In the genomic region with DNA sequence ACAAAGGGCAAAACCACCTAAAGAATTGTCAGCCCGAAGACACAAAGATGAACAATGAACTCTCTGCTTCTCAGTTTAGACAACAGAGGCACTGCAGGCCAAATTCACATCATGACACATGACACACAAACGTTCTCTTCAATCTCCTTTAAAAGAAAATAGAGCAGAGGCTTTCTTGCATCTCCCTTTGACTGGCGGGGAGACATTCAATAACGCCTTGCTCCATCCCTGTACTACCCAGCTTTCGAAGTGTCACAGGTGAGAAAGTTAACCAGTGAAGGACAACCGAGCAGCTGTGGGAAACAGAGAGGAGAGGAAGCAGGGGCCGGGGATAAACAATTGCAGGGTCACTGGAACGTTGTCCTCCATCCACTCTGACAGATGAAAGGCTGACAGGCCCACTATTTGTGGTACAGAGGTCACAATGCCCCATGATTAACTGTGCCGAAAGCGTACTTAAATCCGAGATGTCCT, we compare ENCODE assay signal across 1 cellular context.
TF ChIP-seq lines count a peak whose summit lies in the region.

No MANE protein-coding gene starts in this region.

TF ChIP-seq in HepG2, 621 proteins besides CTCF, POLR2A, EP300 and RAD21 (continued from another document and continues in another):
- TF ChIP-seq ZNF780A (CRISPR knock-in tag; IDR thresholded peaks at IDR 0.05): no peak
- no peak for TF ChIP-seq TBP (CRISPR knock-in tag; IDR thresholded peaks at IDR 0.05)
- no peak for TF ChIP-seq ZBTB4 (CRISPR knock-in tag; IDR thresholded peaks at IDR 0.05; ENCODE audit: borderline replicate concordance)
- TF ChIP-seq ZNF784 (CRISPR knock-in tag; IDR thresholded peaks at IDR 0.05; ENCODE audit: borderline replicate concordance): no peak
- TF ChIP-seq, protein P1, sequence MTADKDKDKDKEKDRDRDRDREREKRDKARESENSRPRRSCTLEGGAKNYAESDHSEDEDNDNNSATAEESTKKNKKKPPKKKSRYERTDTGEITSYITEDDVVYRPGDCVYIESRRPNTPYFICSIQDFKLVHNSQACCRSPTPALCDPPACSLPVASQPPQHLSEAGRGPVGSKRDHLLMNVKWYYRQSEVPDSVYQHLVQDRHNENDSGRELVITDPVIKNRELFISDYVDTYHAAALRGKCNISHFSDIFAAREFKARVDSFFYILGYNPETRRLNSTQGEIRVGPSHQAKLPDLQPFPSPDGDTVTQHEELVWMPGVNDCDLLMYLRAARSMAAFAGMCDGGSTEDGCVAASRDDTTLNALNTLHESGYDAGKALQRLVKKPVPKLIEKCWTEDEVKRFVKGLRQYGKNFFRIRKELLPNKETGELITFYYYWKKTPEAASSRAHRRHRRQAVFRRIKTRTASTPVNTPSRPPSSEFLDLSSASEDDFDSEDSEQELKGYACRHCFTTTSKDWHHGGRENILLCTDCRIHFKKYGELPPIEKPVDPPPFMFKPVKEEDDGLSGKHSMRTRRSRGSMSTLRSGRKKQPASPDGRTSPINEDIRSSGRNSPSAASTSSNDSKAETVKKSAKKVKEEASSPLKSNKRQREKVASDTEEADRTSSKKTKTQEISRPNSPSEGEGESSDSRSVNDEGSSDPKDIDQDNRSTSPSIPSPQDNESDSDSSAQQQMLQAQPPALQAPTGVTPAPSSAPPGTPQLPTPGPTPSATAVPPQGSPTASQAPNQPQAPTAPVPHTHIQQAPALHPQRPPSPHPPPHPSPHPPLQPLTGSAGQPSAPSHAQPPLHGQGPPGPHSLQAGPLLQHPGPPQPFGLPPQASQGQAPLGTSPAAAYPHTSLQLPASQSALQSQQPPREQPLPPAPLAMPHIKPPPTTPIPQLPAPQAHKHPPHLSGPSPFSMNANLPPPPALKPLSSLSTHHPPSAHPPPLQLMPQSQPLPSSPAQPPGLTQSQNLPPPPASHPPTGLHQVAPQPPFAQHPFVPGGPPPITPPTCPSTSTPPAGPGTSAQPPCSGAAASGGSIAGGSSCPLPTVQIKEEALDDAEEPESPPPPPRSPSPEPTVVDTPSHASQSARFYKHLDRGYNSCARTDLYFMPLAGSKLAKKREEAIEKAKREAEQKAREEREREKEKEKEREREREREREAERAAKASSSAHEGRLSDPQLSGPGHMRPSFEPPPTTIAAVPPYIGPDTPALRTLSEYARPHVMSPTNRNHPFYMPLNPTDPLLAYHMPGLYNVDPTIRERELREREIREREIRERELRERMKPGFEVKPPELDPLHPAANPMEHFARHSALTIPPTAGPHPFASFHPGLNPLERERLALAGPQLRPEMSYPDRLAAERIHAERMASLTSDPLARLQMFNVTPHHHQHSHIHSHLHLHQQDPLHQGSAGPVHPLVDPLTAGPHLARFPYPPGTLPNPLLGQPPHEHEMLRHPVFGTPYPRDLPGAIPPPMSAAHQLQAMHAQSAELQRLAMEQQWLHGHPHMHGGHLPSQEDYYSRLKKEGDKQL (CRISPR knock-in tag; IDR thresholded peaks at IDR 0.05; ENCODE audit: low read depth): no peak
- no peak for TF ChIP-seq DRAP1 (CRISPR knock-in tag; IDR thresholded peaks at IDR 0.05)
- TF ChIP-seq TP53 (CRISPR knock-in tag; conservative IDR thresholded peaks at IDR 0.05): no peak; the same call in 1 of the 2 replicates
- 0 out of 2 replicates have a peak, but pooled peaks have one; percentile 22 for TF ChIP-seq PHF8 (CRISPR knock-in tag; IDR thresholded peaks at IDR 0.05)
- TF ChIP-seq, protein P2, sequence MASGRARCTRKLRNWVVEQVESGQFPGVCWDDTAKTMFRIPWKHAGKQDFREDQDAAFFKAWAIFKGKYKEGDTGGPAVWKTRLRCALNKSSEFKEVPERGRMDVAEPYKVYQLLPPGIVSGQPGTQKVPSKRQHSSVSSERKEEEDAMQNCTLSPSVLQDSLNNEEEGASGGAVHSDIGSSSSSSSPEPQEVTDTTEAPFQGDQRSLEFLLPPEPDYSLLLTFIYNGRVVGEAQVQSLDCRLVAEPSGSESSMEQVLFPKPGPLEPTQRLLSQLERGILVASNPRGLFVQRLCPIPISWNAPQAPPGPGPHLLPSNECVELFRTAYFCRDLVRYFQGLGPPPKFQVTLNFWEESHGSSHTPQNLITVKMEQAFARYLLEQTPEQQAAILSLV (CRISPR knock-in tag; IDR thresholded peaks at IDR 0.05; ENCODE audit: borderline replicate concordance): no peak
- 0 out of 2 replicates have a peak, but pooled peaks have one; percentile 22 for TF ChIP-seq KDM4B (CRISPR knock-in tag; IDR thresholded peaks at IDR 0.05)
- no peak; the same call in 2 of the 3 replicates for TF ChIP-seq MXI1 (IDR thresholded peaks at IDR 0.05; ENCODE audit: borderline replicate concordance, low read depth, low read length)
- TF ChIP-seq, protein P3, sequence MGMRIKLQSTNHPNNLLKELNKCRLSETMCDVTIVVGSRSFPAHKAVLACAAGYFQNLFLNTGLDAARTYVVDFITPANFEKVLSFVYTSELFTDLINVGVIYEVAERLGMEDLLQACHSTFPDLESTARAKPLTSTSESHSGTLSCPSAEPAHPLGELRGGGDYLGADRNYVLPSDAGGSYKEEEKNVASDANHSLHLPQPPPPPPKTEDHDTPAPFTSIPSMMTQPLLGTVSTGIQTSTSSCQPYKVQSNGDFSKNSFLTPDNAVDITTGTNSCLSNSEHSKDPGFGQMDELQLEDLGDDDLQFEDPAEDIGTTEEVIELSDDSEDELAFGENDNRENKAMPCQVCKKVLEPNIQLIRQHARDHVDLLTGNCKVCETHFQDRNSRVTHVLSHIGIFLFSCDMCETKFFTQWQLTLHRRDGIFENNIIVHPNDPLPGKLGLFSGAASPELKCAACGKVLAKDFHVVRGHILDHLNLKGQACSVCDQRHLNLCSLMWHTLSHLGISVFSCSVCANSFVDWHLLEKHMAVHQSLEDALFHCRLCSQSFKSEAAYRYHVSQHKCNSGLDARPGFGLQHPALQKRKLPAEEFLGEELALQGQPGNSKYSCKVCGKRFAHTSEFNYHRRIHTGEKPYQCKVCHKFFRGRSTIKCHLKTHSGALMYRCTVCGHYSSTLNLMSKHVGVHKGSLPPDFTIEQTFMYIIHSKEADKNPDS (CRISPR knock-in tag; IDR thresholded peaks at IDR 0.05): no peak
- peak; percentile 90 for TF ChIP-seq FOXO1 (CRISPR knock-in tag; IDR thresholded peaks at IDR 0.05)
- peak; percentile 72; the same call in 1 of the 2 replicates for TF ChIP-seq HHEX (CRISPR knock-in tag; IDR thresholded peaks at IDR 0.05)
- TF ChIP-seq, protein P4, sequence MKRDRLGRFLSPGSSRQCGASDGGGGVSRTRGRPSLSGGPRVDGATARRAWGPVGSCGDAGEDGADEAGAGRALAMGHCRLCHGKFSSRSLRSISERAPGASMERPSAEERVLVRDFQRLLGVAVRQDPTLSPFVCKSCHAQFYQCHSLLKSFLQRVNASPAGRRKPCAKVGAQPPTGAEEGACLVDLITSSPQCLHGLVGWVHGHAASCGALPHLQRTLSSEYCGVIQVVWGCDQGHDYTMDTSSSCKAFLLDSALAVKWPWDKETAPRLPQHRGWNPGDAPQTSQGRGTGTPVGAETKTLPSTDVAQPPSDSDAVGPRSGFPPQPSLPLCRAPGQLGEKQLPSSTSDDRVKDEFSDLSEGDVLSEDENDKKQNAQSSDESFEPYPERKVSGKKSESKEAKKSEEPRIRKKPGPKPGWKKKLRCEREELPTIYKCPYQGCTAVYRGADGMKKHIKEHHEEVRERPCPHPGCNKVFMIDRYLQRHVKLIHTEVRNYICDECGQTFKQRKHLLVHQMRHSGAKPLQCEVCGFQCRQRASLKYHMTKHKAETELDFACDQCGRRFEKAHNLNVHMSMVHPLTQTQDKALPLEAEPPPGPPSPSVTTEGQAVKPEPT (CRISPR knock-in tag; IDR thresholded peaks at IDR 0.05; ENCODE audit: low read depth): no peak
- 0 out of 2 replicates have a peak, but pooled peaks have one; percentile 34 for TF ChIP-seq KAT8 (CRISPR knock-in tag; IDR thresholded peaks at IDR 0.05)
- no peak for TF ChIP-seq PAX8 (CRISPR knock-in tag; IDR thresholded peaks at IDR 0.05; ENCODE audit: borderline replicate concordance)
- TF ChIP-seq U2AF2 (IDR thresholded peaks at IDR 0.05; ENCODE audit: low read depth, low read length): no peak
- TF ChIP-seq, protein P5, sequence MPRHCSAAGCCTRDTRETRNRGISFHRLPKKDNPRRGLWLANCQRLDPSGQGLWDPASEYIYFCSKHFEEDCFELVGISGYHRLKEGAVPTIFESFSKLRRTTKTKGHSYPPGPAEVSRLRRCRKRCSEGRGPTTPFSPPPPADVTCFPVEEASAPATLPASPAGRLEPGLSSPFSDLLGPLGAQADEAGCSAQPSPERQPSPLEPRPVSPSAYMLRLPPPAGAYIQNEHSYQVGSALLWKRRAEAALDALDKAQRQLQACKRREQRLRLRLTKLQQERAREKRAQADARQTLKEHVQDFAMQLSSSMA (CRISPR knock-in tag; IDR thresholded peaks at IDR 0.05): 0 out of 2 replicates have a peak, but pooled peaks have one; percentile 37
- TF ChIP-seq, protein P6, sequence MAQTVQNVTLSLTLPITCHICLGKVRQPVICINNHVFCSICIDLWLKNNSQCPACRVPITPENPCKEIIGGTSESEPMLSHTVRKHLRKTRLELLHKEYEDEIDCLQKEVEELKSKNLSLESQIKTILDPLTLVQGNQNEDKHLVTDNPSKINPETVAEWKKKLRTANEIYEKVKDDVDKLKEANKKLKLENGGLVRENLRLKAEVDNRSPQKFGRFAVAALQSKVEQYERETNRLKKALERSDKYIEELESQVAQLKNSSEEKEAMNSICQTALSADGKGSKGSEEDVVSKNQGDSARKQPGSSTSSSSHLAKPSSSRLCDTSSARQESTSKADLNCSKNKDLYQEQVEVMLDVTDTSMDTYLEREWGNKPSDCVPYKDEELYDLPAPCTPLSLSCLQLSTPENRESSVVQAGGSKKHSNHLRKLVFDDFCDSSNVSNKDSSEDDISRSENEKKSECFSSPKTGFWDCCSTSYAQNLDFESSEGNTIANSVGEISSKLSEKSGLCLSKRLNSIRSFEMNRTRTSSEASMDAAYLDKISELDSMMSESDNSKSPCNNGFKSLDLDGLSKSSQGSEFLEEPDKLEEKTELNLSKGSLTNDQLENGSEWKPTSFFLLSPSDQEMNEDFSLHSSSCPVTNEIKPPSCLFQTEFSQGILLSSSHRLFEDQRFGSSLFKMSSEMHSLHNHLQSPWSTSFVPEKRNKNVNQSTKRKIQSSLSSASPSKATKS (CRISPR knock-in tag; IDR thresholded peaks at IDR 0.05): 0 out of 2 replicates have a peak, but pooled peaks have one; percentile 22
- no peak for TF ChIP-seq ZNF619 (CRISPR knock-in tag; IDR thresholded peaks at IDR 0.05)
- no peak for TF ChIP-seq CEBPB (IDR thresholded peaks at IDR 0.05; ENCODE audit: borderline replicate concordance, low read depth, low read length)
- TF ChIP-seq ZNF83 (CRISPR knock-in tag; IDR thresholded peaks at IDR 0.05; ENCODE audit: borderline replicate concordance): no peak
- TF ChIP-seq, protein P7, sequence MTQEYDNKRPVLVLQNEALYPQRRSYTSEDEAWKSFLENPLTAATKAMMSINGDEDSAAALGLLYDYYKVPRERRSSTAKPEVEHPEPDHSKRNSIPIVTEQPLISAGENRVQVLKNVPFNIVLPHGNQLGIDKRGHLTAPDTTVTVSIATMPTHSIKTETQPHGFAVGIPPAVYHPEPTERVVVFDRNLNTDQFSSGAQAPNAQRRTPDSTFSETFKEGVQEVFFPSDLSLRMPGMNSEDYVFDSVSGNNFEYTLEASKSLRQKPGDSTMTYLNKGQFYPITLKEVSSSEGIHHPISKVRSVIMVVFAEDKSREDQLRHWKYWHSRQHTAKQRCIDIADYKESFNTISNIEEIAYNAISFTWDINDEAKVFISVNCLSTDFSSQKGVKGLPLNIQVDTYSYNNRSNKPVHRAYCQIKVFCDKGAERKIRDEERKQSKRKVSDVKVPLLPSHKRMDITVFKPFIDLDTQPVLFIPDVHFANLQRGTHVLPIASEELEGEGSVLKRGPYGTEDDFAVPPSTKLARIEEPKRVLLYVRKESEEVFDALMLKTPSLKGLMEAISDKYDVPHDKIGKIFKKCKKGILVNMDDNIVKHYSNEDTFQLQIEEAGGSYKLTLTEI (CRISPR knock-in tag; conservative IDR thresholded peaks at IDR 0.05): no peak
- TF ChIP-seq ZNF101 (CRISPR knock-in tag; IDR thresholded peaks at IDR 0.05; ENCODE audit: borderline replicate concordance, low read depth): no peak
- no peak; the same call in 1 of the 2 replicates for TF ChIP-seq MIER2 (CRISPR knock-in tag; IDR thresholded peaks at IDR 0.05)
